ENCODE assay signal across 1 cellular context in genomic region chr4:142414336-142414945, GRCh38.
TF ChIP-seq lines count a peak whose summit lies in the region.

No MANE protein-coding gene starts in this region.

TF ChIP-seq in H1, 55 proteins besides CTCF, POLR2A, EP300 and RAD21:
- TF ChIP-seq ATF3 (IDR thresholded peaks at IDR 0.05; ENCODE audit: insufficient read depth, low read depth, low read length) (no peak), RXRA (IDR thresholded peaks at IDR 0.05; ENCODE audit: insufficient read depth, low read depth, low read length) (no peak), BCL11A (IDR thresholded peaks at IDR 0.05; ENCODE audit: low read depth in 2 of 2, low read length in 2 of 2) (no peak), MAFK (IDR thresholded peaks at IDR 0.05; ENCODE audit: low read depth, low read length) (no peak), GTF2F1 (IDR thresholded peaks at IDR 0.05; ENCODE audit: borderline replicate concordance, low read depth, low read length) (no peak), SUZ12 (IDR thresholded peaks at IDR 0.05; ENCODE audit: low read length) (no peak), NANOG (IDR thresholded peaks at IDR 0.05; ENCODE audit: insufficient read depth, low read depth, low read length, poor library complexity, severe bottlenecking) (no peak), SIRT6 (IDR thresholded peaks at IDR 0.05; ENCODE audit: low read length) (no peak), FOSL1 (IDR thresholded peaks at IDR 0.05; ENCODE audit: insufficient read depth, low read depth, low read length) (no peak), YY1 (IDR thresholded peaks at IDR 0.05; ENCODE audit: low read depth, low read length) (no peak), ASH2L (IDR thresholded peaks at IDR 0.05; ENCODE audit: low read length) (no peak), PHF8 (conservative IDR thresholded peaks at IDR 0.05; ENCODE audit: low read depth, low read length) (no peak)
